In the genomic region with DNA sequence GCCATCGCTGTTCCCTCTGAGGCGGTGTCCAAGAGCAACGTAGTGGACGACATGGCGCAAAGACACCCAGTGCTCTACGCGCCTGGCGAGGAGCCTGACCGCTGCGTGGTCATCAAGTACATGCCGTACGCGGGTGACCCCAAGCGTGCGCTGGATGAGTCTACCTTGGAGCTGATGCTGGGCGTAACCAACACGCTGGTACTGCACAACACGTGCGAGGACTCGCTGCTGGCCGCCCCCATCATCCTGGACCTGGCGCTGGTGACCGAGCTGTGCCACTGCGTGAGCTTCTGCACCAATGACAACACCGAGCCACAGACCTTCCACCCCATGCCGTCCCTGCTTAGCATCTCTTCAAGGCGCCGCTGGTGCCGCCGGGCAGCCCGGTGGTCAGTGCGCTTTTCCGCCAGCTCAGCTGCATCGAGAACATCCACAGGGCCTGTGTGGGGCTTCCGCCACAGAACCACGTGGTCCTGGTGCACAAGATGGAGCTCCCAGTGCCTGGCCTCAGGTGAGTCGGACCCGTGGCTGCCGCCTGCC, we compare ENCODE assay signal across 26 cellular contexts.
"Had no signal": no experiment of that assay in that cellular context is flagged by ENCODE, and none has a peak within 500 bp of the region (broad histone marks: within the 10 kb centered on the region; RNA-seq: fewer than 3 reads in every experiment).

No MANE protein-coding gene starts in this region.

- H3K36me3 Mint-ChIP-seq: activated naive CD4-positive, alpha-beta T cell treated with anti-CD3 and anti-CD28 coated beads, Interleukin-2, amount 50 U/mL, for 72 hours; brain had no signal

- H3K27me3 Mint-ChIP-seq: activated CD4-positive, alpha-beta T cell treated with anti-CD3 and anti-CD28 coated beads, Interleukin-2, amount 10 ng/mL, durations not matched to agents 24 days and 14 days had no signal

- H3K4me3 ChIP-seq: adrenal gland, PC-9 had no signal

- H3K9me3 Mint-ChIP-seq: activated CD4-positive, alpha-beta T cell treated with anti-CD3 and anti-CD28 coated beads, Interleukin-2, amount 10 ng/mL, durations not matched to agents 24 days and 14 days; activated naive CD4-positive, alpha-beta T cell treated with anti-CD3 and anti-CD28 coated beads for 36 hours; activated T-helper 1 cell treated with anti-CD3 and anti-CD28 coated beads, Interleukin-12 subunit alpha, Interleukin-12 subunit beta, Interleukin-2, Interleukin-4 antibody, amounts not matched to agents 30 ng/mL and 10 ng/mL and 1 ng/mL, durations not matched to agents 14 hours and 24 hours and 36 hours had no signal

- H3K27ac ChIP-seq: adrenal gland, PC-9, RWPE1 had no signal

- ATAC-seq: activated CD8-positive, alpha-beta T cell treated with anti-CD3 and anti-CD28 coated beads, Interleukin-2, amount 10 ng/mL, durations not matched to agents 7 days and 5 days; activated naive CD4-positive, alpha-beta T cell treated with anti-CD3 and anti-CD28 coated beads, Interleukin-2, amount 50 U/mL, for 72 hours; Right ventricle myocardium inferior had no signal

- H3K27me3 ChIP-seq: adrenal gland had no signal

- H3K9me3 ChIP-seq: adrenal gland had no signal

- H3K4me1 Mint-ChIP-seq: activated CD4-positive, alpha-beta T cell treated with anti-CD3 and anti-CD28 coated beads, Interleukin-2, amount 10 ng/mL, durations not matched to agents 24 days and 14 days had no signal

- H3K36me3 ChIP-seq: adrenal gland had no signal

- H3K27ac Mint-ChIP-seq: activated CD4-positive, alpha-beta T cell treated with anti-CD3 and anti-CD28 coated beads, Interleukin-2, amount 10 ng/mL, durations not matched to agents 24 days and 14 days; activated CD8-positive, alpha-beta T cell treated with anti-CD3 and anti-CD28 coated beads, Interleukin-2, amount 10 ng/mL, durations not matched to agents 7 days and 5 days; activated naive CD4-positive, alpha-beta T cell treated with anti-CD3 and anti-CD28 coated beads for 36 hours; activated naive CD4-positive, alpha-beta T cell treated with anti-CD3 and anti-CD28 coated beads, Interleukin-2, amount 50 U/mL, for 72 hours; activated T-cell treated with anti-CD3 and anti-CD28 coated beads, Interleukin-2, amount 50 U/mL, for 24 hours; activated T-helper 1 cell treated with anti-CD3 and anti-CD28 coated beads, Interleukin-12 subunit alpha, Interleukin-12 subunit beta, Interleukin-2, Interleukin-4 antibody, amounts not matched to agents 30 ng/mL and 10 ng/mL and 1 ng/mL, durations not matched to agents 14 hours and 24 hours and 36 hours; brain had no signal

- H3K4me3 Mint-ChIP-seq: activated CD4-positive, alpha-beta T cell treated with anti-CD3 and anti-CD28 coated beads, Interleukin-2, amount 10 ng/mL, durations not matched to agents 24 days and 14 days; activated CD8-positive, alpha-beta T cell treated with anti-CD3 and anti-CD28 coated beads, Interleukin-2, amount 10 ng/mL, durations not matched to agents 7 days and 5 days; activated naive CD4-positive, alpha-beta T cell treated with anti-CD3 and anti-CD28 coated beads for 36 hours; activated T-cell treated with anti-CD3 and anti-CD28 coated beads, Interleukin-2, amount 50 U/mL, for 24 hours; activated T-helper 1 cell treated with anti-CD3 and anti-CD28 coated beads, Interleukin-12 subunit alpha, Interleukin-12 subunit beta, Interleukin-2, Interleukin-4 antibody, amounts not matched to agents 30 ng/mL and 10 ng/mL and 1 ng/mL, durations not matched to agents 14 hours and 24 hours and 36 hours; brain had no signal

- DNase-seq: activated CD4-positive, alpha-beta T cell treated with anti-CD3 and anti-CD28 coated beads, Interleukin-2, amount 10 ng/mL, durations not matched to agents 24 days and 14 days; activated CD4-positive, alpha-beta T cell treated with anti-CD3 and anti-CD28 coated beads, Interleukin-2, amount 50 U/mL, for 4 hours; activated CD8-positive, alpha-beta T cell treated with anti-CD3 and anti-CD28 coated beads, Interleukin-2, amount 10 ng/mL, durations not matched to agents 7 days and 5 days; activated gamma-delta T cell treated with Interleukin-2 at 50 U/mL for 16 hours; activated naive CD4-positive, alpha-beta T cell treated with anti-CD3 and anti-CD28 coated beads for 36 hours; activated T-cell treated with anti-CD3 and anti-CD28 coated beads, Interleukin-2, amount 50 U/mL, for 24 hours; adrenal gland; central memory CD4-positive, alpha-beta T cell; KBM-7; NCI-H1105; NCI-H1417 treated with DMSO at 0.1 percent for 48 hours; NCI-H187 treated with DMSO at 0.1 percent for 48 hours; NCI-H2081 treated with DMSO at 0.1 percent for 48 hours; NCI-H510A; NCI-H526; NCI-H748 treated with DMSO at 0.1 percent for 48 hours; NK-92 treated with Interleukin-12 subunit alpha and Interleukin-12 subunit beta, amount 100 ng/mL, for 24 hours; PC-9; SIG-M5; SW 1271; T1000 had no signal

- H3K4me1 ChIP-seq: adrenal gland had no signal
